Comparison of ENCODE assay signal across 9 cellular contexts in genomic region chrX:87338510-87338909, GRCh38.
A peak's percentile ranks its signal among the peaks of the same experiment; 100 is the strongest.
DNase-seq lines count a peak whose midpoint lies in the region; ATAC-seq lines count a peak whose summit lies in the region.
"Had no signal": no experiment of that assay in that cellular context is flagged by ENCODE, and none has a peak within 500 bp of the region (broad histone marks: within the 10 kb centered on the region; RNA-seq: fewer than 3 reads in every experiment).

No MANE protein-coding gene starts in this region.

- peak; percentile 45 for ATAC-seq in HG02759 (IDR thresholded peaks at IDR 0.05; ENCODE audit: unreplicated experiment)
- ATAC-seq in HG02571 (IDR thresholded peaks at IDR 0.05; ENCODE audit: unreplicated experiment), result no peak
- ATAC-seq in GM21447 (IDR thresholded peaks at IDR 0.05; ENCODE audit: unreplicated experiment), result no peak

- in situ Hi-C loops in ACHN (cut with HindIII; ENCODE audit: low pct_ligation_motif_present, low pct_unique_long_range_greater_than_20kb, low sequenced_read_pairs), result no loop called here

- DNase-seq in ACHN (peak; percentile 34), OCI-M1 (lab: John Stamatoyannopoulos, UW) (peak; percentile 69), globus pallidus (ENCODE audit: low spot score) (peak; percentile 51), foreskin melanocyte (no peak)
- DNase-seq in stimulated activated CD4-positive, alpha-beta T cell treated with anti-CD3 and anti-CD28 coated beads, Interleukin-2, amount 100 ng/mL, for 48 hours, result no peak
- DNase-seq: upper lobe of left lung had no signal

Comparison
In these comparisons a context has a peak if more than half of its experiments do, and no peak if none do; other contexts are left out.
1. DNase-seq: peak in ACHN (single experiment), OCI-M1 (single experiment) and globus pallidus (single experiment); none in foreskin melanocyte (single experiment) and stimulated activated CD4-positive, alpha-beta T cell treated with anti-CD3 and anti-CD28 coated beads, Interleukin-2, amount 100 ng/mL, for 48 hours (0 of 2).